8 cellular contexts compared by ENCODE assay signal in genomic region chr18:37393945-37394609, GRCh38.
DNase-seq lines count a peak whose midpoint lies in the region; ATAC-seq and TF ChIP-seq lines count a peak whose summit lies in the region.

No MANE protein-coding gene starts in this region.

- H3K4me1 ChIP-seq in parathyroid adenoma, result peaks cover 2% of the 10 kb centered on the region

- peak overlapping the region; percentile 56 for H3K4me2 ChIP-seq in parathyroid adenoma (ENCODE audit: low read length)

- H3K27me3 ChIP-seq in GM06990 (replicated peaks; ENCODE audit: control insufficient read depth, insufficient read depth, low read length) (peaks cover 4% of the 10 kb centered on the region), parathyroid adenoma (ENCODE audit: control insufficient read depth, insufficient read depth, low read length) (no peaks in the 10 kb centered on the region)

- H3K36me3 ChIP-seq in GM06990 (ENCODE audit: control insufficient read depth, insufficient read depth, low read length), result no peaks in the 10 kb centered on the region
- H3K36me3 ChIP-seq in parathyroid adenoma (ENCODE audit: control insufficient read depth, insufficient read depth, low read length), result no peaks in the 10 kb centered on the region

- no peak overlapping the region for H3K9ac ChIP-seq in parathyroid adenoma

- TF ChIP-seq CTCF in GM06990 (IDR thresholded peaks at IDR 0.05; ENCODE audit: insufficient read depth, low read length, poor library complexity, severe bottlenecking) (no peak), parathyroid adenoma (IDR thresholded peaks at IDR 0.05) (no peak)

- ATAC-seq in left ventricle myocardium superior (peak; percentile 98), HG03175 (IDR thresholded peaks at IDR 0.05; ENCODE audit: unreplicated experiment) (no peak)

- intact Hi-C loops in left ventricle myocardium superior (cut with micrococcal nuclease), result no loop called here

- no peak overlapping the region for H3K27ac ChIP-seq in parathyroid adenoma

- no peaks in the 10 kb centered on the region for H3K9me3 ChIP-seq in parathyroid adenoma (ENCODE audit: control insufficient read depth, low read length)

- no peaks in the 10 kb centered on the region for H3K79me2 ChIP-seq in parathyroid adenoma

- peak overlapping the region; percentile 77 for H2AFZ ChIP-seq in parathyroid adenoma

- peak overlapping the region; percentile 33 for H3K4me3 ChIP-seq in GM06990 (replicated peaks; ENCODE audit: low read depth, low read length)
- H3K4me3 ChIP-seq in parathyroid adenoma (ENCODE audit: low read depth, low read length), result peak overlapping the region; percentile 42

- DNase-seq in GM06990 (ENCODE audit: extremely low read depth, insufficient read length) (peak; percentile 16), NCI-H146 (lab: John Stamatoyannopoulos, UW) (peak; percentile 99), anterior cingulate cortex (lab: John Stamatoyannopoulos, UW) (peak in 57 of 58 donors; percentile 34 to 95 (median 85)), left ventricle myocardium superior (peak; percentile 87), OCI-M2 (lab: John Stamatoyannopoulos, UW; ENCODE audit: unreplicated experiment) (no peak)
- no peak for DNase-seq in stimulated activated CD4-positive, alpha-beta T cell treated with anti-CD3 and anti-CD28 coated beads, Interleukin-2, amount 100 ng/mL, for 48 hours

Comparison
In these comparisons a context has a peak if more than half of its experiments do, and no peak if none do; other contexts are left out.
1. DNase-seq: peak in GM06990 (single experiment), NCI-H146 (single experiment), anterior cingulate cortex (57 of 58) and left ventricle myocardium superior (single experiment); none in stimulated activated CD4-positive, alpha-beta T cell treated with anti-CD3 and anti-CD28 coated beads, Interleukin-2, amount 100 ng/mL, for 48 hours (0 of 2) and OCI-M2 (single experiment).